Comparison of ENCODE assay signal across 8 cellular contexts in the genomic region with DNA sequence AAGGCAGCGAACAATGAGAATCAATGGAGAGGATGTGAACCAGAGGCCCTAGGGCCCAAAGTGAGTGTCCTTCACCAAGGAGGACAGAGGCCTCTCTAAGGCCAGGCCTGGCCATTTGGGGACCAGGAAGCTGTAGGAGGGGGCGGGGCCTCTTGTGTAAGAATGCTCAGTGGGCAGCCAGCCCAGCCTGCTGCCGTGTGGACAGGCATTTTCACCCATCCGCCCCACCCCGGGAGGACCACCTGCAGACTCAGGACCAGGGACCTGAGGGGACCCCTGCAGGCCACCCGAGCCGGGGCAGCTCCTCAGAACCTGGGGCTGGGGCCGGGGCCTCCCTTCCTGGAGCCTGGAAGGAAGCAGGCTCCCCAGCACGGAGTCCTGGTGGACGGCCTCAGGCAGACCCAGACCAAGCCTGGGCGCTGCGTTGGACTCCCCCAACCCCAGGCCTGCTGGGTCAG. TPM values are rescaled to one million over a fixed set of nuclear protein-coding genes. Genes with fewer than 3 reads are reported as not detected.
A peak's percentile ranks its signal among the peaks of the same experiment; 100 is the strongest.
DNase-seq lines count a peak whose midpoint lies in the region; ATAC-seq and TF ChIP-seq lines count a peak whose summit lies in the region.

No MANE protein-coding gene starts in this region.

- H3K27ac Mint-ChIP-seq in activated naive CD8-positive, alpha-beta T cell treated with anti-CD3 and anti-CD28 coated beads, Interleukin-2, amount 50 U/mL, for 24 hours = no peak overlapping the region

- peak overlapping the region; percentile 40 for H3K4me3 Mint-ChIP-seq in activated naive CD8-positive, alpha-beta T cell treated with anti-CD3 and anti-CD28 coated beads, Interleukin-2, amount 50 U/mL, for 24 hours

- in situ Hi-C loops in HAP-1 (cut with MboI; ENCODE audit: low sequenced_read_pairs) = no loop called here

- DNase-seq in DMS53 (lab: John Stamatoyannopoulos, UW) (peak; percentile 22), DMS53 treated with DMSO at 0.1 percent for 48 hours (lab: John Stamatoyannopoulos, UW; ENCODE audit: unreplicated experiment) (no peak), hepatic stellate cell (ENCODE audit: low spot score) (peak; percentile 63), stomach (peak; percentile 90), HAP-1 (ENCODE audit: low spot score in 2 of 2) (no peak), NCI-H187 (lab: John Stamatoyannopoulos, UW) (no peak)
- DNase-seq in activated naive CD8-positive, alpha-beta T cell treated with anti-CD3 and anti-CD28 coated beads, Interleukin-2, amount 50 U/mL, for 24 hours = no peak

- no peaks in the 10 kb centered on the region for H3K9me3 ChIP-seq in stomach
- H3K9me3 ChIP-seq in HAP-1 = no peaks in the 10 kb centered on the region

- TF ChIP-seq EP300 in stomach (IDR thresholded peaks at IDR 0.05) = no peak

- WGBS in stomach, 5 donors = 22 to 49% (median 41%) methylated on average over 5 to 12 of the region's 12 CpGs

- peaks cover 29 to 63% (median 61%) of the 10 kb centered on the region in 4 donors for H3K4me1 ChIP-seq in stomach
- H3K4me1 ChIP-seq in HAP-1 = peaks cover 5% of the 10 kb centered on the region; the same call in 1 of the 2 replicates

- H3K27ac ChIP-seq in stomach = peak overlapping the region; percentile 15 to 89 (median 59)

- no peaks in the 10 kb centered on the region for H3K27me3 Mint-ChIP-seq in activated naive CD8-positive, alpha-beta T cell treated with anti-CD3 and anti-CD28 coated beads, Interleukin-2, amount 50 U/mL, for 24 hours

- H3K9me3 Mint-ChIP-seq in activated naive CD8-positive, alpha-beta T cell treated with anti-CD3 and anti-CD28 coated beads, Interleukin-2, amount 50 U/mL, for 24 hours = no peaks in the 10 kb centered on the region

- intact Hi-C loops in stomach (cut with DNase I; ENCODE audit: low total_unique reads) = no loop called here

- H3K4me1 Mint-ChIP-seq in activated naive CD8-positive, alpha-beta T cell treated with anti-CD3 and anti-CD28 coated beads, Interleukin-2, amount 50 U/mL, for 24 hours = peaks cover 28% of the 10 kb centered on the region

- H3K4me3 ChIP-seq in stomach (peak overlapping the region in 1 of 4 donors; percentile 74), HAP-1 (no peak overlapping the region)

- H3K36me3 ChIP-seq in stomach (peaks cover 0 to 5% (median 0%) of the 10 kb centered on the region in 4 donors), HAP-1 (replicated peaks) (peaks cover 9% of the 10 kb centered on the region)

- TF ChIP-seq CTCF in stomach (IDR thresholded peaks at IDR 0.05) = no peak

- no peak for ATAC-seq in activated naive CD8-positive, alpha-beta T cell treated with anti-CD3 and anti-CD28 coated beads, Interleukin-2, amount 50 U/mL, for 24 hours
- no peak for ATAC-seq in HG02610 (IDR thresholded peaks at IDR 0.05; ENCODE audit: unreplicated experiment)

- no peak for TF ChIP-seq POLR2A in stomach (IDR thresholded peaks at IDR 0.05)

- H3K27me3 ChIP-seq in stomach = peaks cover 0 to 18% (median 0%) of the 10 kb centered on the region in 3 donors
- no peaks in the 10 kb centered on the region for H3K27me3 ChIP-seq in HAP-1 (ENCODE audit: low read depth)

- peaks cover 4% of the 10 kb centered on the region for H3K36me3 Mint-ChIP-seq in activated naive CD8-positive, alpha-beta T cell treated with anti-CD3 and anti-CD28 coated beads, Interleukin-2, amount 50 U/mL, for 24 hours (ENCODE audit: low read depth)

RNA-seq across cellular contexts. Expression of a gene that starts 1.7 kb away (rescaled TPM):
- 100 to 1,000 TPM in 2 of 5 donors, 10 to 100 TPM in 3; 13.2 to 245 (median 56.7) TPM for total RNA-seq in stomach
- 10 to 100 TPM; 41.4 to 46.4 (median 45.5) TPM for polyA plus RNA-seq in stomach

RNA-seq across cellular contexts. Expression of a gene that starts 13.5 kb away (rescaled TPM):
- 1 to 10 TPM in 2 of 5 donors, under 1 TPM in 1, not detected in 2; 0.29 to 1.8 (median 1.6) TPM for total RNA-seq in stomach
- polyA plus RNA-seq in stomach = 1 to 10 TPM in 1 of 3 donors, under 1 TPM in 1, not detected in 1; 0.25 to 1.1 TPM

RNA-seq across cellular contexts. Expression of a gene that starts 16.8 kb away (rescaled TPM):
- total RNA-seq in stomach = 100 to 1,000 TPM in 1 of 5 donors, 10 to 100 TPM in 4; 10.1 to 185 (median 57.2) TPM
- 10 to 100 TPM; 30.9 to 37.5 (median 33.1) TPM for polyA plus RNA-seq in stomach

Comparison
In these comparisons a context has a peak if more than half of its experiments do, and no peak if none do; other contexts are left out.
1. DNase-seq: peak in DMS53 (single experiment), hepatic stellate cell (single experiment) and stomach (single experiment); none in DMS53 treated with DMSO at 0.1 percent for 48 hours (single experiment), activated naive CD8-positive, alpha-beta T cell treated with anti-CD3 and anti-CD28 coated beads, Interleukin-2, amount 50 U/mL, for 24 hours (single experiment), HAP-1 (0 of 2) and NCI-H187 (0 of 2).